6 cellular contexts compared by ENCODE assay signal in genomic region chr7:101154693-101155102, GRCh38. TPM values are rescaled to one million over a fixed set of nuclear protein-coding genes. Genes with fewer than 3 reads are reported as not detected.
DNase-seq lines count a peak whose midpoint lies in the region; ATAC-seq and TF ChIP-seq lines count a peak whose summit lies in the region.

No MANE protein-coding gene starts in this region.

- intact Hi-C loops in mammary epithelial cell (cut with micrococcal nuclease) = loop anchor here (1.0 kb wide), 1 partner anchor 11 kb away; the partner anchor contains the start of gene VGF

- H3K27me3 ChIP-seq in BJ (ENCODE audit: control insufficient read depth, insufficient read depth, low read length) (0 out of 2 replicates have a peak, but pooled peaks cover 2% of the 10 kb centered on the region), mammary epithelial cell (ENCODE audit: insufficient read depth, low read length) (no peaks in the 10 kb centered on the region), neutrophil (peaks cover 46% of the 10 kb centered on the region)

- H3K4me1 ChIP-seq in mammary epithelial cell (ENCODE audit: insufficient read depth, low read length) = peaks cover 12% of the 10 kb centered on the region
- peaks cover 3 to 14% of the 10 kb centered on the region in 2 experiments for H3K4me1 ChIP-seq in neutrophil (ENCODE audit: control insufficient read depth in 1 of 2, insufficient read depth in 1 of 2, low read depth in 1 of 2, low read length in 1 of 2)

- DNase-seq in BJ (ENCODE audit: low read depth) (no peak), mammary epithelial cell (no peak), NCI-H2029 treated with DMSO at 0.1 percent for 48 hours (lab: John Stamatoyannopoulos, UW) (no peak), COLO829 (ENCODE audit: low spot score) (no peak)

- no peak for TF ChIP-seq CTCF in BJ (IDR thresholded peaks at IDR 0.05; ENCODE audit: insufficient read depth, low read depth, low read length)
- no peak for TF ChIP-seq CTCF in mammary epithelial cell (conservative IDR thresholded peaks at IDR 0.05 in 1 of 2, IDR thresholded peaks at IDR 0.05 in 1 of 2; ENCODE audit: extremely low read depth in 1 of 2, insufficient read depth in 1 of 2, low read depth in 1 of 2, low read length in 2 of 2)
- TF ChIP-seq CTCF in neutrophil (IDR thresholded peaks at IDR 0.05) = no peak

- H2AFZ ChIP-seq in mammary epithelial cell (ENCODE audit: low read depth, low read length) = peak overlapping the region; percentile 71

- H3K9me3 ChIP-seq in mammary epithelial cell (replicated peaks; ENCODE audit: insufficient read depth, low read length) = no peaks in the 10 kb centered on the region
- no peaks in the 10 kb centered on the region for H3K9me3 ChIP-seq in neutrophil

- peak overlapping the region; percentile 71 for H3K9ac ChIP-seq in mammary epithelial cell (ENCODE audit: insufficient read depth, low read length)

- CTCF ChIA-PET in BJ (lab: Yijun Ruan, JAX) = interaction anchor here (0.9 to 4.9 kb wide), 7 partner anchors 11 to 128 kb away, joined by 3 to 28 read pairs (median 5); partner anchors contain the start of gene VGF
- CTCF ChIA-PET in mammary epithelial cell (lab: Charles Lee; ENCODE audit: low non-redundant PET) = no interaction called here

- H3K36me3 ChIP-seq in BJ (ENCODE audit: control insufficient read depth, insufficient read depth, low read length) (peaks cover 12% of the 10 kb centered on the region), mammary epithelial cell (ENCODE audit: insufficient read depth, low read length) (peaks cover 17% of the 10 kb centered on the region), neutrophil (no peaks in the 10 kb centered on the region)

- H4K20me1 ChIP-seq in mammary epithelial cell (ENCODE audit: insufficient read depth, low read length) = no peaks in the 10 kb centered on the region

- H3K79me2 ChIP-seq in mammary epithelial cell (ENCODE audit: insufficient read depth, low read length) = peaks cover 37% of the 10 kb centered on the region

- in situ Hi-C loops in mammary epithelial cell (cut with MboI; ENCODE audit: low sequenced_read_pairs in 2 of 2) = no loop called here

- ATAC-seq in HG02885 (IDR thresholded peaks at IDR 0.05; ENCODE audit: poor library complexity, unreplicated experiment) = peak; percentile 12

- no CpG with 5 or more reads among the region's 34 CpGs for WGBS in mammary epithelial cell (ENCODE audit: low coverage, missing lambda C conversion rate)

- no TSS peak for BruUV-seq in mammary epithelial cell (replicated peaks; lab: Mats Ljungman, UMichigan)

- POLR2A ChIA-PET in BJ (lab: Charles Lee) = interaction anchor here (0.7 kb wide), 1 partner anchor 280 kb away, joined by 7 read pairs; the partner anchor contains the start of gene SRRT

- H3K4me2 ChIP-seq in mammary epithelial cell (ENCODE audit: insufficient read depth, low read depth, low read length) = peak overlapping the region; percentile 83

- H3K4me3 ChIP-seq in BJ (ENCODE audit: low read depth, low read length) (peak overlapping the region; percentile 99), mammary epithelial cell (replicated peaks in 1 of 3; ENCODE audit: insufficient read depth in 1 of 3, low read depth in 2 of 3, low read length in 3 of 3) (peak overlapping the region; percentile 75 to 97 (median 91)), neutrophil (ENCODE audit: low read depth in 1 of 2, low read length in 1 of 2) (peak overlapping the region; percentile 50 to 61)

- dilution Hi-C loops in mammary epithelial cell (cut with HindIII; ENCODE audit: low sequenced_read_pairs) = loop anchor here (5.0 kb wide), 1 partner anchor 103 kb away; no protein-coding TSS in a partner anchor

- H3K27ac ChIP-seq in mammary epithelial cell (ENCODE audit: insufficient read depth, low read depth, low read length) (peak overlapping the region; percentile 66), neutrophil (no peak overlapping the region)

RNA-seq across cellular contexts. Expression of gene AP1S1, which starts 0.4 kb away (rescaled TPM):
- 186 and 270 TPM in 2 replicates for polyA plus RNA-seq in BJ (2011; rRNA removed)
- polyA minus RNA-seq in BJ (2011; rRNA and poly(A)+ RNA removed) = 30.8 and 56.0 TPM in 2 replicates
- total RNA-seq in mammary epithelial cell = 100 to 1,000 TPM; 102 to 107 TPM
- 232 TPM for polyA plus RNA-seq in mammary epithelial cell
- polyA minus RNA-seq in mammary epithelial cell = 172 TPM

RNA-seq across cellular contexts. Expression of gene VGF, which starts 10.7 kb away (rescaled TPM):
- polyA plus RNA-seq in BJ (2011; rRNA removed) = 0.04 TPM in 1 of 2 replicates, not detected in the other
- polyA minus RNA-seq in BJ (2011; rRNA and poly(A)+ RNA removed) = not detected in 2 replicates
- under 1 TPM in 1 of 2 donors, not detected in 1; 0.54 TPM for total RNA-seq in mammary epithelial cell
- polyA plus RNA-seq in mammary epithelial cell = 0.08 TPM
- polyA minus RNA-seq in mammary epithelial cell = not detected

RNA-seq across cellular contexts. Expression of gene NAT16, which starts 25.4 kb away (rescaled TPM):
- polyA plus RNA-seq in BJ (2011; rRNA removed) = 0.02 TPM in 1 of 2 replicates, not detected in the other
- polyA minus RNA-seq in BJ (2011; rRNA and poly(A)+ RNA removed) = not detected in 2 replicates
- total RNA-seq in mammary epithelial cell = not detected
- polyA plus RNA-seq in mammary epithelial cell = not detected
- polyA minus RNA-seq in mammary epithelial cell = not detected

RNA-seq across cellular contexts. Expression of gene SERPINE1, which starts 27.8 kb away (rescaled TPM):
- polyA plus RNA-seq in BJ (2011; rRNA removed) (1,118 and 1,433 TPM in 2 replicates), mammary epithelial cell (741 TPM)
- polyA minus RNA-seq in BJ (2011; rRNA and poly(A)+ RNA removed) = 651 and 1,176 TPM in 2 replicates
- total RNA-seq in mammary epithelial cell = 100 to 1,000 TPM; 429 to 467 TPM
- polyA minus RNA-seq in mammary epithelial cell = 543 TPM

RNA-seq across cellular contexts. Expression of gene MOGAT3, which starts 46.1 kb away (rescaled TPM):
- polyA plus RNA-seq in BJ (2011; rRNA removed) (not detected in 2 replicates), mammary epithelial cell (not detected)
- not detected in 2 replicates for polyA minus RNA-seq in BJ (2011; rRNA and poly(A)+ RNA removed)
- not detected for total RNA-seq in mammary epithelial cell
- not detected for polyA minus RNA-seq in mammary epithelial cell
